Comparison of ENCODE assay signal across 9 cellular contexts in genomic region chr7:4713183-4713784, GRCh38. TPM values are rescaled to one million over a fixed set of nuclear protein-coding genes. Genes with fewer than 3 reads are reported as not detected.
DNase-seq lines count a peak whose midpoint lies in the region; ATAC-seq and TF ChIP-seq lines count a peak whose summit lies in the region.
"Had no signal": no experiment of that assay in that cellular context is flagged by ENCODE, and none has a peak within 500 bp of the region (broad histone marks: within the 10 kb centered on the region; RNA-seq: fewer than 3 reads in every experiment).

No MANE protein-coding gene starts in this region.

- no peak for TF ChIP-seq CTCF in mammary epithelial cell (conservative IDR thresholded peaks at IDR 0.05 in 1 of 2, IDR thresholded peaks at IDR 0.05 in 1 of 2; ENCODE audit: extremely low read depth in 1 of 2, insufficient read depth in 1 of 2, low read depth in 1 of 2, low read length in 2 of 2)

- peak overlapping the region in 1 of 2 donors; percentile 48 for H3K4me3 Mint-ChIP-seq in effector memory CD8-positive, alpha-beta T cell

- intact Hi-C loops in mammary epithelial cell (cut with micrococcal nuclease): no loop called here

- peaks cover 59 to 68% of the 10 kb centered on the region in 2 donors for H3K4me1 Mint-ChIP-seq in effector memory CD8-positive, alpha-beta T cell (ENCODE audit: low read depth in 2 of 2)

- ATAC-seq in GM18520 (IDR thresholded peaks at IDR 0.05; ENCODE audit: unreplicated experiment) (peak; percentile 55), HG03354 (IDR thresholded peaks at IDR 0.05; ENCODE audit: poor library complexity, severe bottlenecking, unreplicated experiment) (peak; percentile 73)
- ATAC-seq in effector memory CD8-positive, alpha-beta T cell (replicated peaks): peak; percentile 51

- peak overlapping the region; percentile 41 for H3K4me3 ChIP-seq in ACC112 (ENCODE audit: low read depth, low read length)
- no peak overlapping the region for H3K4me3 ChIP-seq in mammary epithelial cell (replicated peaks in 1 of 3; ENCODE audit: insufficient read depth in 1 of 3, low read depth in 2 of 3, low read length in 3 of 3)
- H3K4me3 ChIP-seq: mucosa of descending colon had no signal

- WGBS in mammary epithelial cell (ENCODE audit: low coverage, missing lambda C conversion rate): 88% methylated on average over 12 of the region's 27 CpGs

- in situ Hi-C loops in mammary epithelial cell (cut with MboI; ENCODE audit: low sequenced_read_pairs in 2 of 2): no loop called here

- H3K27ac Mint-ChIP-seq in effector memory CD8-positive, alpha-beta T cell: peak overlapping the region; percentile 60 to 73

- H3K4me1 ChIP-seq in ACC112 (ENCODE audit: control insufficient read depth, insufficient read depth, low read length, unreplicated experiment) (peaks cover 41% of the 10 kb centered on the region), mammary epithelial cell (ENCODE audit: insufficient read depth, low read length) (peaks cover 17% of the 10 kb centered on the region)

- peaks cover 83% of the 10 kb centered on the region for H3K79me2 ChIP-seq in ACC112 (ENCODE audit: control insufficient read depth, insufficient read depth, low read length, unreplicated experiment)
- H3K79me2 ChIP-seq in mammary epithelial cell (ENCODE audit: insufficient read depth, low read length): peaks cover 100% of the 10 kb centered on the region

- no peak overlapping the region for H3K9ac ChIP-seq in mammary epithelial cell (ENCODE audit: insufficient read depth, low read length)

- H2AFZ ChIP-seq in ACC112 (ENCODE audit: low read length, unreplicated experiment): no peak overlapping the region
- H2AFZ ChIP-seq in mammary epithelial cell (ENCODE audit: low read depth, low read length): no peak overlapping the region

- H3K36me3 ChIP-seq in ACC112 (ENCODE audit: insufficient read depth, low read length) (peaks cover 6% of the 10 kb centered on the region; the same call in 1 of the 2 replicates), mammary epithelial cell (ENCODE audit: insufficient read depth, low read length) (peaks cover 6% of the 10 kb centered on the region)

- peaks cover 12% of the 10 kb centered on the region for H4K20me1 ChIP-seq in mammary epithelial cell (ENCODE audit: insufficient read depth, low read length)

- H3K9me3 ChIP-seq in mammary epithelial cell (replicated peaks; ENCODE audit: insufficient read depth, low read length): no peaks in the 10 kb centered on the region
- H3K9me3 ChIP-seq: mucosa of descending colon had no signal

- dilution Hi-C loops in mammary epithelial cell (cut with HindIII; ENCODE audit: low sequenced_read_pairs): no loop called here

- H3K9me3 Mint-ChIP-seq in effector memory CD8-positive, alpha-beta T cell: no peaks in the 10 kb centered on the region

- BruUV-seq in mammary epithelial cell (replicated peaks; lab: Mats Ljungman, UMichigan): no TSS peak

- H3K27me3 ChIP-seq in ACC112 (ENCODE audit: insufficient read depth, low read length): no peaks in the 10 kb centered on the region
- H3K27me3 ChIP-seq in mammary epithelial cell (ENCODE audit: insufficient read depth, low read length): no peaks in the 10 kb centered on the region

- H3K27ac ChIP-seq in ACC112 (ENCODE audit: low read depth, low read length): peak overlapping the region; percentile 83
- H3K27ac ChIP-seq in mammary epithelial cell (ENCODE audit: insufficient read depth, low read depth, low read length): no peak overlapping the region

- CTCF ChIA-PET in mammary epithelial cell (lab: Charles Lee; ENCODE audit: low non-redundant PET): no interaction called here

- no peaks in the 10 kb centered on the region for H3K27me3 Mint-ChIP-seq in effector memory CD8-positive, alpha-beta T cell

- peaks cover 28% of the 10 kb centered on the region for H3K36me3 Mint-ChIP-seq in effector memory CD8-positive, alpha-beta T cell (ENCODE audit: insufficient read depth)

- H3K4me2 ChIP-seq in mammary epithelial cell (ENCODE audit: insufficient read depth, low read depth, low read length): no peak overlapping the region

- no peak for DNase-seq in effector memory CD8-positive, alpha-beta T cell
- DNase-seq in putamen (ENCODE audit: low spot score) (no peak), A172 (ENCODE audit: low spot score) (no peak), ecto neural progenitor cell (ENCODE audit: low spot score) (no peak), mammary epithelial cell (no peak)

RNA-seq across cellular contexts. Expression of gene FOXK1, which starts 31.2 kb away (rescaled TPM):
- 8.3 and 16.6 TPM in 2 replicates for total RNA-seq in A172 (2014; rRNA removed; shearing (Covaris generic))
- 10 to 100 TPM; 32.7 to 48.2 TPM for total RNA-seq in mammary epithelial cell
- polyA plus RNA-seq in mammary epithelial cell: 10.2 TPM
- 46.5 TPM for polyA minus RNA-seq in mammary epithelial cell
